In the genomic region with DNA sequence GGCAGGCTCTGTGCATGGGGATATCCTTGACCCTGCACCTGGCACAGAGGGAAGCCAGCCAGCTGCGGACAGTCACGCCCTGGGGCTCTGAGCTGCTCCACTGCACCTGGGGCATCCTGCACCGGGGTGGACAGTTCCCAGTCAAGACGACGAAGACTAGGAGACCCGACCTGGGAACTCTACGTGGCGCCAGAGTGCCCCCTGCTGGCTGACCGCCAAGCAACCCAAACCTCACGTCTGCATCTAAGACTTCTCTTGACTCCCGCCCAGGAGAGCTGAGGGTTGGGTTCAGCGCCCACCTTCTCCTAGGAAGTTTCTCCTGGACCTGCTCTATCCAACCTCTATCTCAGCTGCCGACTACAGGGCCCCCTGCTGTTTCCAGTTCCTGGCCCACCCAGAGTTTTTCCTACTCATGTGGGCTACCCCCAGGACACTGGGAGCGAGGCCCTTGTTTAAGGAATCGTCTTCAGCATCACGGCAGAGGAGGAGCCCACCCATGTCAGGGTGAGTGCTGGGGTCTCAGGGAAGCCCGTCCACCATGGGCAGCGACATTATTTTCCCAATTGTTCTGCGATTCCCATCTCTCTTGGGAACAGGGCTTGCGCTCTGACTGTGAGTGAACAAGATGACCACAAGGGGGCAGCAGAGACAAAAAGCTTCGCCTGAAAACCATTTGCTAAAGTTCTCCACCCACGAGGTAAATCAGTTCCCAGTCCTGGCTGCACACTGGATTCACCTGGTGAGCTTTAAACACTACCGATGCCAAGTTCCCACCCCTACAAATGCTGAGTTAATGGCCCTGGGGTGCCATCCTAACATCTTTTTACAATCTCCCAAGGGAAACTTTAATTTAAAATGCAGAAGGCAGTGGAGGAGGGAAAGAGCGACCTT, we compare ENCODE assay signal across 1 cellular context.
TF ChIP-seq lines count a peak whose summit lies in the region.

No MANE protein-coding gene starts in this region.

TF ChIP-seq in HEK293, 187 proteins besides CTCF, POLR2A, EP300 and RAD21 (continued from another document):
- TF ChIP-seq, protein P1, sequence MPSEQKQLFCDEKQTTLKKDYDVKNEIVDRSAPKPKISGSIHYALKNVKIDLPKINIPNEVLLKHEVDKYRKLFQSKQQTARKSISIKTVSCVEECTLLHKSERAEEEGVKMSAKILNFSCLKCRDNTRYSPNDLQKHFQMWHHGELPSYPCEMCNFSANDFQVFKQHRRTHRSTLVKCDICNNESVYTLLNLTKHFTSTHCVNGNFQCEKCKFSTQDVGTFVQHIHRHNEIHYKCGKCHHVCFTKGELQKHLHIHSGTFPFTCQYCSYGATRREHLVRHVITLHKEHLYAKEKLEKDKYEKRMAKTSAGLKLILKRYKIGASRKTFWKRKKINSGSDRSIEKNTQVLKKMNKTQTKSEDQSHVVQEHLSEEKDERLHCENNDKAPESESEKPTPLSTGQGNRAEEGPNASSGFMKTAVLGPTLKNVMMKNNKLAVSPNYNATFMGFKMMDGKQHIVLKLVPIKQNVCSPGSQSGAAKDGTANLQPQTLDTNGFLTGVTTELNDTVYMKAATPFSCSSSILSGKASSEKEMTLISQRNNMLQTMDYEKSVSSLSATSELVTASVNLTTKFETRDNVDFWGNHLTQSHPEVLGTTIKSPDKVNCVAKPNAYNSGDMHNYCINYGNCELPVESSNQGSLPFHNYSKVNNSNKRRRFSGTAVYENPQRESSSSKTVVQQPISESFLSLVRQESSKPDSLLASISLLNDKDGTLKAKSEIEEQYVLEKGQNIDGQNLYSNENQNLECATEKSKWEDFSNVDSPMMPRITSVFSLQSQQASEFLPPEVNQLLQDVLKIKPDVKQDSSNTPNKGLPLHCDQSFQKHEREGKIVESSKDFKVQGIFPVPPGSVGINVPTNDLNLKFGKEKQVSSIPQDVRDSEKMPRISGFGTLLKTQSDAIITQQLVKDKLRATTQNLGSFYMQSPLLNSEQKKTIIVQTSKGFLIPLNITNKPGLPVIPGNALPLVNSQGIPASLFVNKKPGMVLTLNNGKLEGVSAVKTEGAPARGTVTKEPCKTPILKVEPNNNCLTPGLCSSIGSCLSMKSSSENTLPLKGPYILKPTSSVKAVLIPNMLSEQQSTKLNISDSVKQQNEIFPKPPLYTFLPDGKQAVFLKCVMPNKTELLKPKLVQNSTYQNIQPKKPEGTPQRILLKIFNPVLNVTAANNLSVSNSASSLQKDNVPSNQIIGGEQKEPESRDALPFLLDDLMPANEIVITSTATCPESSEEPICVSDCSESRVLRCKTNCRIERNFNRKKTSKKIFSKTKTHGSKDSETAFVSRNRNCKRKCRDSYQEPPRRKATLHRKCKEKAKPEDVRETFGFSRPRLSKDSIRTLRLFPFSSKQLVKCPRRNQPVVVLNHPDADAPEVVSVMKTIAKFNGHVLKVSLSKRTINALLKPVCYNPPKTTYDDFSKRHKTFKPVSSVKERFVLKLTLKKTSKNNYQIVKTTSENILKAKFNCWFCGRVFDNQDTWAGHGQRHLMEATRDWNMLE (tag by site-specific recombination; conservative IDR thresholded peaks at IDR 0.05; ENCODE audit: low read depth): no peak
- TF ChIP-seq ZNF610 (tag by site-specific recombination; IDR thresholded peaks at IDR 0.05; ENCODE audit: borderline replicate concordance) (no peak), ZNF292 (tag by site-specific recombination; IDR thresholded peaks at IDR 0.05; ENCODE audit: borderline replicate concordance, low read depth) (no peak), SETDB1 (IDR thresholded peaks at IDR 0.05; ENCODE audit: insufficient read length, low read length) (no peak), HOXC10 (CRISPR knock-in tag; IDR thresholded peaks at IDR 0.05) (no peak), ZNF239 (tag by site-specific recombination; IDR thresholded peaks at IDR 0.05) (no peak), WT1 (tag by site-specific recombination; IDR thresholded peaks at IDR 0.05) (no peak), ZNF433 (tag by site-specific recombination; IDR thresholded peaks at IDR 0.05; ENCODE audit: low read depth) (no peak), IKZF3 (tag by site-specific recombination; IDR thresholded peaks at IDR 0.05) (0 out of 2 replicates have a peak, but pooled peaks have one; percentile 51), ZNF701 (tag by site-specific recombination; IDR thresholded peaks at IDR 0.05) (no peak), ZNF157 (tag by site-specific recombination; IDR thresholded peaks at IDR 0.05) (peak; percentile 43; the same call in 1 of the 2 replicates), ZNF133 (tag by site-specific recombination; IDR thresholded peaks at IDR 0.05) (no peak), ZNF335 (tag by site-specific recombination; conservative IDR thresholded peaks at IDR 0.05) (no peak), KLF9 (tag by site-specific recombination; IDR thresholded peaks at IDR 0.05; ENCODE audit: low read depth) (no peak), MZF1 (tag by site-specific recombination; IDR thresholded peaks at IDR 0.05; ENCODE audit: borderline replicate concordance) (no peak), ZNF521 (tag by site-specific recombination; IDR thresholded peaks at IDR 0.05) (no peak), REPIN1 (tag by site-specific recombination; IDR thresholded peaks at IDR 0.05; ENCODE audit: low read depth) (no peak), EGR2 (tag by site-specific recombination; IDR thresholded peaks at IDR 0.05; ENCODE audit: low read depth) (0 out of 2 replicates have a peak, but pooled peaks have one; percentile 7), HOXD13 (CRISPR knock-in tag; IDR thresholded peaks at IDR 0.05; ENCODE audit: borderline replicate concordance) (no peak), ZNF571 (tag by site-specific recombination; IDR thresholded peaks at IDR 0.05) (no peak), ZNF747 (tag by site-specific recombination; IDR thresholded peaks at IDR 0.05) (no peak), ZNF626 (tag by site-specific recombination; IDR thresholded peaks at IDR 0.05) (no peak), ZNF248 (tag by site-specific recombination; IDR thresholded peaks at IDR 0.05) (no peak), ZBTB7A (tag by site-specific recombination; IDR thresholded peaks at IDR 0.05; ENCODE audit: low read depth) (no peak), ZNF776 (tag by site-specific recombination; IDR thresholded peaks at IDR 0.05; ENCODE audit: borderline replicate concordance) (no peak), TRIM28 (IDR thresholded peaks at IDR 0.05; ENCODE audit: borderline replicate concordance, low read length) (0 out of 2 replicates have a peak, but pooled peaks have one; percentile 38), ZNF132 (tag by site-specific recombination; IDR thresholded peaks at IDR 0.05; ENCODE audit: borderline replicate concordance) (no peak), ZNF175 (tag by site-specific recombination; IDR thresholded peaks at IDR 0.05) (no peak), GFI1B (tag by site-specific recombination; IDR thresholded peaks at IDR 0.05) (no peak), ZFP69B (tag by site-specific recombination; IDR thresholded peaks at IDR 0.05) (no peak)
- TF ChIP-seq, protein P2, sequence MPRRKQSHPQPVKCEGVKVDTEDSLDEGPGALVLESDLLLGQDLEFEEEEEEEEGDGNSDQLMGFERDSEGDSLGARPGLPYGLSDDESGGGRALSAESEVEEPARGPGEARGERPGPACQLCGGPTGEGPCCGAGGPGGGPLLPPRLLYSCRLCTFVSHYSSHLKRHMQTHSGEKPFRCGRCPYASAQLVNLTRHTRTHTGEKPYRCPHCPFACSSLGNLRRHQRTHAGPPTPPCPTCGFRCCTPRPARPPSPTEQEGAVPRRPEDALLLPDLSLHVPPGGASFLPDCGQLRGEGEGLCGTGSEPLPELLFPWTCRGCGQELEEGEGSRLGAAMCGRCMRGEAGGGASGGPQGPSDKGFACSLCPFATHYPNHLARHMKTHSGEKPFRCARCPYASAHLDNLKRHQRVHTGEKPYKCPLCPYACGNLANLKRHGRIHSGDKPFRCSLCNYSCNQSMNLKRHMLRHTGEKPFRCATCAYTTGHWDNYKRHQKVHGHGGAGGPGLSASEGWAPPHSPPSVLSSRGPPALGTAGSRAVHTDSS (tag by site-specific recombination; IDR thresholded peaks at IDR 0.05): no peak
- TF ChIP-seq, protein P3, sequence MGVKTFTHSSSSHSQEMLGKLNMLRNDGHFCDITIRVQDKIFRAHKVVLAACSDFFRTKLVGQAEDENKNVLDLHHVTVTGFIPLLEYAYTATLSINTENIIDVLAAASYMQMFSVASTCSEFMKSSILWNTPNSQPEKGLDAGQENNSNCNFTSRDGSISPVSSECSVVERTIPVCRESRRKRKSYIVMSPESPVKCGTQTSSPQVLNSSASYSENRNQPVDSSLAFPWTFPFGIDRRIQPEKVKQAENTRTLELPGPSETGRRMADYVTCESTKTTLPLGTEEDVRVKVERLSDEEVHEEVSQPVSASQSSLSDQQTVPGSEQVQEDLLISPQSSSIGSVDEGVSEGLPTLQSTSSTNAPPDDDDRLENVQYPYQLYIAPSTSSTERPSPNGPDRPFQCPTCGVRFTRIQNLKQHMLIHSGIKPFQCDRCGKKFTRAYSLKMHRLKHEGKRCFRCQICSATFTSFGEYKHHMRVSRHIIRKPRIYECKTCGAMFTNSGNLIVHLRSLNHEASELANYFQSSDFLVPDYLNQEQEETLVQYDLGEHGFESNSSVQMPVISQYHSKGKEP (tag by site-specific recombination; IDR thresholded peaks at IDR 0.05): no peak
- TF ChIP-seq, protein P4, sequence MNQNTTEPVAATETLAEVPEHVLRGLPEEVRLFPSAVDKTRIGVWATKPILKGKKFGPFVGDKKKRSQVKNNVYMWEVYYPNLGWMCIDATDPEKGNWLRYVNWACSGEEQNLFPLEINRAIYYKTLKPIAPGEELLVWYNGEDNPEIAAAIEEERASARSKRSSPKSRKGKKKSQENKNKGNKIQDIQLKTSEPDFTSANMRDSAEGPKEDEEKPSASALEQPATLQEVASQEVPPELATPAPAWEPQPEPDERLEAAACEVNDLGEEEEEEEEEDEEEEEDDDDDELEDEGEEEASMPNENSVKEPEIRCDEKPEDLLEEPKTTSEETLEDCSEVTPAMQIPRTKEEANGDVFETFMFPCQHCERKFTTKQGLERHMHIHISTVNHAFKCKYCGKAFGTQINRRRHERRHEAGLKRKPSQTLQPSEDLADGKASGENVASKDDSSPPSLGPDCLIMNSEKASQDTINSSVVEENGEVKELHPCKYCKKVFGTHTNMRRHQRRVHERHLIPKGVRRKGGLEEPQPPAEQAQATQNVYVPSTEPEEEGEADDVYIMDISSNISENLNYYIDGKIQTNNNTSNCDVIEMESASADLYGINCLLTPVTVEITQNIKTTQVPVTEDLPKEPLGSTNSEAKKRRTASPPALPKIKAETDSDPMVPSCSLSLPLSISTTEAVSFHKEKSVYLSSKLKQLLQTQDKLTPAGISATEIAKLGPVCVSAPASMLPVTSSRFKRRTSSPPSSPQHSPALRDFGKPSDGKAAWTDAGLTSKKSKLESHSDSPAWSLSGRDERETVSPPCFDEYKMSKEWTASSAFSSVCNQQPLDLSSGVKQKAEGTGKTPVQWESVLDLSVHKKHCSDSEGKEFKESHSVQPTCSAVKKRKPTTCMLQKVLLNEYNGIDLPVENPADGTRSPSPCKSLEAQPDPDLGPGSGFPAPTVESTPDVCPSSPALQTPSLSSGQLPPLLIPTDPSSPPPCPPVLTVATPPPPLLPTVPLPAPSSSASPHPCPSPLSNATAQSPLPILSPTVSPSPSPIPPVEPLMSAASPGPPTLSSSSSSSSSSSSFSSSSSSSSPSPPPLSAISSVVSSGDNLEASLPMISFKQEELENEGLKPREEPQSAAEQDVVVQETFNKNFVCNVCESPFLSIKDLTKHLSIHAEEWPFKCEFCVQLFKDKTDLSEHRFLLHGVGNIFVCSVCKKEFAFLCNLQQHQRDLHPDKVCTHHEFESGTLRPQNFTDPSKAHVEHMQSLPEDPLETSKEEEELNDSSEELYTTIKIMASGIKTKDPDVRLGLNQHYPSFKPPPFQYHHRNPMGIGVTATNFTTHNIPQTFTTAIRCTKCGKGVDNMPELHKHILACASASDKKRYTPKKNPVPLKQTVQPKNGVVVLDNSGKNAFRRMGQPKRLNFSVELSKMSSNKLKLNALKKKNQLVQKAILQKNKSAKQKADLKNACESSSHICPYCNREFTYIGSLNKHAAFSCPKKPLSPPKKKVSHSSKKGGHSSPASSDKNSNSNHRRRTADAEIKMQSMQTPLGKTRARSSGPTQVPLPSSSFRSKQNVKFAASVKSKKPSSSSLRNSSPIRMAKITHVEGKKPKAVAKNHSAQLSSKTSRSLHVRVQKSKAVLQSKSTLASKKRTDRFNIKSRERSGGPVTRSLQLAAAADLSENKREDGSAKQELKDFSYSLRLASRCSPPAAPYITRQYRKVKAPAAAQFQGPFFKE (tag by site-specific recombination; IDR thresholded peaks at IDR 0.05; ENCODE audit: borderline replicate concordance): no peak
- TF ChIP-seq, protein P5, sequence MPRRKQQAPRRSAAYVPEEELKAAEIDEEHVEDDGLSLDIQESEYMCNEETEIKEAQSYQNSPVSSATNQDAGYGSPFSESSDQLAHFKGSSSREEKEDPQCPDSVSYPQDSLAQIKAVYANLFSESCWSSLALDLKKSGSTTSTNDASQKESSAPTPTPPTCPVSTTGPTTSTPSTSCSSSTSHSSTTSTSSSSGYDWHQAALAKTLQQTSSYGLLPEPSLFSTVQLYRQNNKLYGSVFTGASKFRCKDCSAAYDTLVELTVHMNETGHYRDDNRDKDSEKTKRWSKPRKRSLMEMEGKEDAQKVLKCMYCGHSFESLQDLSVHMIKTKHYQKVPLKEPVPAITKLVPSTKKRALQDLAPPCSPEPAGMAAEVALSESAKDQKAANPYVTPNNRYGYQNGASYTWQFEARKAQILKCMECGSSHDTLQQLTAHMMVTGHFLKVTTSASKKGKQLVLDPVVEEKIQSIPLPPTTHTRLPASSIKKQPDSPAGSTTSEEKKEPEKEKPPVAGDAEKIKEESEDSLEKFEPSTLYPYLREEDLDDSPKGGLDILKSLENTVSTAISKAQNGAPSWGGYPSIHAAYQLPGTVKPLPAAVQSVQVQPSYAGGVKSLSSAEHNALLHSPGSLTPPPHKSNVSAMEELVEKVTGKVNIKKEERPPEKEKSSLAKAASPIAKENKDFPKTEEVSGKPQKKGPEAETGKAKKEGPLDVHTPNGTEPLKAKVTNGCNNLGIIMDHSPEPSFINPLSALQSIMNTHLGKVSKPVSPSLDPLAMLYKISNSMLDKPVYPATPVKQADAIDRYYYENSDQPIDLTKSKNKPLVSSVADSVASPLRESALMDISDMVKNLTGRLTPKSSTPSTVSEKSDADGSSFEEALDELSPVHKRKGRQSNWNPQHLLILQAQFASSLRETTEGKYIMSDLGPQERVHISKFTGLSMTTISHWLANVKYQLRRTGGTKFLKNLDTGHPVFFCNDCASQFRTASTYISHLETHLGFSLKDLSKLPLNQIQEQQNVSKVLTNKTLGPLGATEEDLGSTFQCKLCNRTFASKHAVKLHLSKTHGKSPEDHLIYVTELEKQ (tag by site-specific recombination; IDR thresholded peaks at IDR 0.05; ENCODE audit: borderline replicate concordance): no peak
